8 cellular contexts compared by ENCODE assay signal in genomic region chr10:68826764-68827591, GRCh38. TPM values are rescaled to one million over a fixed set of nuclear protein-coding genes. Genes with fewer than 3 reads are reported as not detected.
DNase-seq lines count a peak whose midpoint lies in the region; FAIRE-seq and TF ChIP-seq lines count a peak whose summit lies in the region.

STOX1 (plus strand) TSS chr10:68827531; CDS start chr10:68827624, 93 bp downstream.

- H3K27ac ChIP-seq in VCaP, result peak within 1 kb of the TSS; percentile 67
- H3K27ac ChIP-seq in breast epithelium, result peak within 1 kb of the TSS; percentile 60 to 71
- H3K27ac ChIP-seq in keratinocyte (ENCODE audit: control insufficient read depth, insufficient read depth, low read length), result no peak within 1 kb of the TSS

- H3K4me1 ChIP-seq in breast epithelium (no peaks in the 10 kb centered on the region), keratinocyte (ENCODE audit: control insufficient read depth, extremely low read depth, insufficient read depth, low read length) (peaks cover 5% of the 10 kb centered on the region)

- DNase-seq in ELR (ENCODE audit: low read depth), result peak; percentile 78
- peak; percentile 33 for DNase-seq in H4 (ENCODE audit: low spot score)
- DNase-seq in NCI-H1105 (lab: John Stamatoyannopoulos, UW), result peak; percentile 38
- DNase-seq in breast epithelium (ENCODE audit: low spot score in 2 of 2), result peak; percentile 20 to 62
- DNase-seq in keratinocyte (ENCODE audit: low read depth, low spot score), result no peak
- peak; percentile 24 to 59 for DNase-seq in stimulated activated CD4-positive, alpha-beta T cell treated with anti-CD3 and anti-CD28 coated beads, Interleukin-15, amount 100 ng/mL, for 48 hours (ENCODE audit: low read depth in 2 of 2)
- DNase-seq in pons (ENCODE audit: low spot score), result no peak

- no peaks in the 10 kb centered on the region for H3K79me2 ChIP-seq in keratinocyte (ENCODE audit: control insufficient read depth, insufficient read depth, low read length)

- no peak for FAIRE-seq in keratinocyte (lab: Jason Lieb, UNC)

- intact Hi-C loops in breast epithelium (cut with DNase I; ENCODE audit: low total_unique reads), result no loop called here

- dilution Hi-C loops in keratinocyte (cut with MboI; ENCODE audit: extremely low pct_ligation_motif_present, low sequenced_read_pairs), result no loop called here

- H3K4me3 ChIP-seq in breast epithelium (peak within 1 kb of the TSS; percentile 48 to 89 (median 63)), keratinocyte (ENCODE audit: control insufficient read depth in 2 of 3, extremely low read depth in 1 of 3, insufficient read depth in 2 of 3, low read depth in 1 of 3, low read length in 3 of 3) (peak within 1 kb of the TSS; percentile 46 to 73 (median 65))

- no peak for TF ChIP-seq POLR2A in breast epithelium (IDR thresholded peaks at IDR 0.05)

- peak within 1 kb of the TSS; percentile 56 for H3K9ac ChIP-seq in keratinocyte (ENCODE audit: control insufficient read depth, extremely low read depth, insufficient read depth, low read length)

- no peaks in the 10 kb centered on the region for H3K27me3 ChIP-seq in breast epithelium
- peaks cover 16% of the 10 kb centered on the region for H3K27me3 ChIP-seq in keratinocyte (ENCODE audit: control insufficient read depth, extremely low read depth, insufficient read depth, low read length)

- H3K9me1 ChIP-seq in keratinocyte (ENCODE audit: control insufficient read depth, extremely low read depth, insufficient read depth, low read length), result no peaks in the 10 kb centered on the region

- H4K20me1 ChIP-seq in keratinocyte (ENCODE audit: control insufficient read depth, extremely low read depth, insufficient read depth, low read length), result no peaks in the 10 kb centered on the region

- H2AFZ ChIP-seq in keratinocyte (ENCODE audit: control insufficient read depth, low read length), result peak within 1 kb of the TSS; percentile 81

- TF ChIP-seq CTCF in VCaP (conservative IDR thresholded peaks at IDR 0.05), result no peak
- TF ChIP-seq CTCF in breast epithelium (IDR thresholded peaks at IDR 0.05), result no peak
- TF ChIP-seq CTCF in keratinocyte (optimal IDR thresholded peaks at IDR 0.05 in 1 of 3, IDR thresholded peaks at IDR 0.05 in 1 of 3, conservative IDR thresholded peaks at IDR 0.05 in 1 of 3; ENCODE audit: extremely low read depth in 1 of 3, insufficient read depth in 2 of 3, low read length in 3 of 3), result no peak

- no peaks in the 10 kb centered on the region for H3K9me3 ChIP-seq in breast epithelium
- no peaks in the 10 kb centered on the region for H3K9me3 ChIP-seq in keratinocyte (ENCODE audit: control insufficient read depth, low read depth, low read length)

- no peaks in the 10 kb centered on the region for H3K36me3 ChIP-seq in breast epithelium
- H3K36me3 ChIP-seq in keratinocyte (ENCODE audit: control insufficient read depth in 2 of 2, extremely low read depth in 1 of 2, insufficient read depth in 2 of 2, low read length in 2 of 2), result no peaks in the 10 kb centered on the region

- peak within 1 kb of the TSS; percentile 85 for H3K4me2 ChIP-seq in keratinocyte (ENCODE audit: control insufficient read depth, extremely low read depth, insufficient read depth, low read depth, low read length)

RNA-seq across cellular contexts. Expression of gene STOX1, which starts in this region (rescaled TPM):
- total RNA-seq in H4 (2014; rRNA removed; shearing (Covaris generic)), result 0.52 and 0.66 TPM in 2 replicates
- total RNA-seq in breast epithelium, result 10 to 100 TPM in 1 of 3 donors, 1 to 10 TPM in 2; 8.8 to 17.3 (median 9.8) TPM
- polyA plus RNA-seq in keratinocyte, result 0.11 to 0.24 TPM (median 0.14 TPM) in 3 replicates
- polyA plus RNA-seq in keratinocyte (2011; ENCODE audit: low read depth), result 0.24 TPM
- 0.14 and 0.32 TPM in 2 replicates for polyA plus RNA-seq in keratinocyte (2011; cell fraction: cytosol; rRNA removed)
- polyA plus RNA-seq in keratinocyte (2011; cell fraction: nucleus; rRNA removed), result 0.33 and 0.55 TPM in 2 replicates
- polyA plus RNA-seq in keratinocyte (2012; ENCODE audit: low replicate concordance), result 0.08 and 0.09 TPM in 2 replicates
- 0.19 to 0.20 TPM in 2 of 3 replicates, not detected in the other for polyA minus RNA-seq in keratinocyte
- polyA minus RNA-seq in keratinocyte (2011; cell fraction: cytosol; rRNA and poly(A)+ RNA removed), result not detected
- 0.11 and 0.31 TPM in 2 replicates for polyA minus RNA-seq in keratinocyte (2011; cell fraction: nucleus; rRNA and poly(A)+ RNA removed)

Comparison
In these comparisons a context has a peak if more than half of its experiments do, and no peak if none do; other contexts are left out.
1. Peak in DNase-seq in H4; RNA of the gene not detected or under 1 TPM.
2. DNase-seq: peak in ELR (single experiment), NCI-H1105 (single experiment), breast epithelium (2 of 2) and stimulated activated CD4-positive, alpha-beta T cell treated with anti-CD3 and anti-CD28 coated beads, Interleukin-15, amount 100 ng/mL, for 48 hours (2 of 2); none in keratinocyte (single experiment) and pons (single experiment).